In genomic region chr4:56909083-56909981, GRCh38 we compare ENCODE assay signal across 8 cellular contexts. TPM values are rescaled to one million over a fixed set of nuclear protein-coding genes. Genes with fewer than 3 reads are reported as not detected.
DNase-seq lines count a peak whose midpoint lies in the region; ATAC-seq, FAIRE-seq and TF ChIP-seq lines count a peak whose summit lies in the region.

No MANE protein-coding gene starts in this region.

- CTCF ChIA-PET in Caco-2 (lab: Charles Lee): no interaction called here
- CTCF ChIA-PET in GM12878 (lab: Yijun Ruan, JAX): interaction anchor here (0.6 to 1.4 kb wide), 3 partner anchors 8 to 50 kb away, joined by 3 to 4 read pairs (median 3); no protein-coding TSS in a partner anchor

- H3K27me3 ChIP-seq in Caco-2 (replicated peaks; ENCODE audit: control insufficient read depth, insufficient read depth, low read length) (no peaks in the 10 kb centered on the region), SJSA1 (replicated peaks) (no peaks in the 10 kb centered on the region), GM12878 (replicated peaks in 1 of 2; ENCODE audit: control insufficient read depth in 2 of 2, insufficient read depth in 2 of 2, low read length in 1 of 2) (no peaks in the 10 kb centered on the region), hepatocyte (no peaks in the 10 kb centered on the region)

- BruUV-seq in Caco-2 (replicated peaks; lab: Mats Ljungman, UMichigan) (TSS peak; percentile 42), GM12878 (replicated peaks; lab: Mats Ljungman, UMichigan) (TSS peak; percentile 55)

- no peak for TF ChIP-seq CTCF in Caco-2 (IDR thresholded peaks at IDR 0.05; ENCODE audit: insufficient read depth in 1 of 2, low read depth in 1 of 2, low read length in 1 of 2, severe bottlenecking in 1 of 2, unreplicated experiment in 1 of 2)
- no peak for TF ChIP-seq CTCF in GM12878 (IDR thresholded peaks at IDR 0.05 in 2 of 3, conservative IDR thresholded peaks at IDR 0.05 in 1 of 3; ENCODE audit: control insufficient read depth in 2 of 3, extremely low read depth in 1 of 3, insufficient read depth in 1 of 3, low read depth in 3 of 3, low read length in 3 of 3)
- TF ChIP-seq CTCF in hepatocyte (IDR thresholded peaks at IDR 0.05; ENCODE audit: poor library complexity): peak; percentile 4

- H3K9me3 Mint-ChIP-seq in Caco-2 (ENCODE audit: unreplicated experiment): no peaks in the 10 kb centered on the region

- H4K20me1 ChIP-seq in GM12878 (ENCODE audit: control insufficient read depth, insufficient read depth) (no peaks in the 10 kb centered on the region), hepatocyte (ENCODE audit: insufficient read depth, poor library complexity, severe bottlenecking) (peaks cover 44% of the 10 kb centered on the region)

- intact Hi-C loops in Caco-2 (cut with micrococcal nuclease; ENCODE audit: unreplicated experiment): loop anchor here (2.0 to 10.0 kb wide), 2 partner anchors 49 to 475 kb away; partner anchors contain the start of genes PAICS and PPAT
- intact Hi-C loops in GM12878 (cut with micrococcal nuclease; ENCODE audit: unreplicated experiment): loop anchor here (1.0 to 5.0 kb wide), 3 partner anchors 47 to 472 kb away; partner anchors contain the start of genes NOA1, PAICS and PPAT

- H3K79me2 ChIP-seq in GM12878 (ENCODE audit: control insufficient read depth, insufficient read depth, low read length) (peaks cover 54% of the 10 kb centered on the region), hepatocyte (peaks cover 51% of the 10 kb centered on the region)

- no peaks in the 10 kb centered on the region for H3K27me3 Mint-ChIP-seq in Caco-2 (ENCODE audit: insufficient read depth, unreplicated experiment)

- H3K4me3 Mint-ChIP-seq in Caco-2 (ENCODE audit: unreplicated experiment): peak overlapping the region; percentile 92

- H3K4me3 ChIP-seq in Caco-2 (ENCODE audit: low read depth, low read length) (peak overlapping the region; percentile 95), SJSA1 (peak overlapping the region; percentile 97), GM12878 (peak overlapping the region; percentile 91), hepatocyte (peak overlapping the region; percentile 98)

- no peak for FAIRE-seq in GM12878 (lab: Jason Lieb, UNC)

- WGBS in GM12878 (ENCODE audit: insufficient coverage, insufficient replicate concordance, low lambda C conversion rate, missing lambda C conversion rate): 1% methylated on average over 41 of the region's 41 CpGs
- WGBS in hepatocyte (ENCODE audit: low lambda C conversion rate, missing lambda C conversion rate): 1% methylated on average over 39 of the region's 41 CpGs

- TF ChIP-seq POLR2A in GM12878 (IDR thresholded peaks at IDR 0.05; ENCODE audit: low read depth, low read length): no peak

- H3K4me1 ChIP-seq in Caco-2: peaks cover 21% of the 10 kb centered on the region
- peaks cover 19% of the 10 kb centered on the region for H3K4me1 ChIP-seq in SJSA1 (replicated peaks)
- H3K4me1 ChIP-seq in GM12878 (ENCODE audit: control insufficient read depth, insufficient read depth, low read length): peaks cover 10% of the 10 kb centered on the region
- peaks cover 29% of the 10 kb centered on the region for H3K4me1 ChIP-seq in hepatocyte (ENCODE audit: insufficient read depth)

- no peak for TF ChIP-seq EP300 in GM12878 (IDR thresholded peaks at IDR 0.05; ENCODE audit: borderline replicate concordance in 1 of 2, control insufficient read depth in 1 of 2, low read depth in 2 of 2, low read length in 2 of 2)

- H3K27ac ChIP-seq in SJSA1 (peak overlapping the region; percentile 73), GM12878 (ENCODE audit: control insufficient read depth, insufficient read depth) (peak overlapping the region; percentile 92), hepatocyte (peak overlapping the region; percentile 99)

- DNase-seq in Caco-2 (peak in 1 of 2 experiments; percentile 52), SJSA1 (ENCODE audit: low read depth in 1 of 2, low spot score in 2 of 2) (peak; percentile 48 to 57), GM12878 (ENCODE audit: low read depth, low spot score) (no peak), hepatocyte (ENCODE audit: low spot score) (peak; percentile 56), retina (peak; percentile 81), NCI-H128 (lab: John Stamatoyannopoulos, UW; ENCODE audit: unreplicated experiment) (no peak)

- no peaks in the 10 kb centered on the region for H3K9me2 ChIP-seq in hepatocyte (replicated peaks; ENCODE audit: insufficient read depth)

- in situ Hi-C loops in GM12878 (cut with MboI): no loop called here

- H3K9me3 ChIP-seq in Caco-2 (no peaks in the 10 kb centered on the region), SJSA1 (replicated peaks) (no peaks in the 10 kb centered on the region), GM12878 (replicated peaks; ENCODE audit: control insufficient read depth, insufficient read depth, low read length) (no peaks in the 10 kb centered on the region), hepatocyte (ENCODE audit: low read depth) (no peaks in the 10 kb centered on the region)

- RAD21 ChIA-PET in GM12878 (lab: Charles Lee; ENCODE audit: unreplicated experiment): interaction anchor here (0.8 to 5.2 kb wide), 2 partner anchors 14 to 70 kb away, joined by 3 to 43 read pairs; partner anchors contain the start of genes NOA1 and POLR2B

- POLR2A ChIA-PET in Caco-2 (lab: Charles Lee) (interaction anchor here (0.6 to 0.8 kb wide), 2 partner anchors 68 to 1728 kb away, joined by 3 to 4 read pairs; partner anchors contain the start of gene NOA1), GM12878 (lab: Charles Lee) (interaction anchor here (1.0 to 3.1 kb wide), 2 partner anchors 14 to 70 kb away, joined by 3 to 31 read pairs; partner anchors contain the start of genes NOA1 and POLR2B)

- peaks cover 29% of the 10 kb centered on the region for H3K4me1 Mint-ChIP-seq in Caco-2 (ENCODE audit: low read depth, unreplicated experiment)

- H3K36me3 Mint-ChIP-seq in Caco-2 (ENCODE audit: insufficient read depth, unreplicated experiment): peaks cover 33% of the 10 kb centered on the region

- SMC1A ChIA-PET in GM12878 (lab: Charles Lee; ENCODE audit: uncharacterized antibody, unreplicated experiment): interaction anchor here (2.0 kb wide), 1 partner anchor 69 kb away, joined by 18 read pairs; the partner anchor contains the start of genes NOA1 and POLR2B

- peak overlapping the region; percentile 97 for H3K27ac Mint-ChIP-seq in Caco-2 (ENCODE audit: unreplicated experiment)

- peak overlapping the region; percentile 94 for H3K9ac ChIP-seq in GM12878 (ENCODE audit: control insufficient read depth, insufficient read depth, low read length)

- H3K36me3 ChIP-seq in Caco-2 (ENCODE audit: control insufficient read depth, insufficient read depth, low read length) (no peaks in the 10 kb centered on the region; the same call in 1 of the 2 replicates), SJSA1 (peaks cover 43% of the 10 kb centered on the region), GM12878 (ENCODE audit: control insufficient read depth in 2 of 2, insufficient read depth in 2 of 2, low read length in 1 of 2) (no peaks in the 10 kb centered on the region), hepatocyte (replicated peaks; ENCODE audit: insufficient read depth, low read depth) (no peaks in the 10 kb centered on the region)

- ATAC-seq in GM19351 (IDR thresholded peaks at IDR 0.05; ENCODE audit: unreplicated experiment) (peak; percentile 32), HG03439 (IDR thresholded peaks at IDR 0.05; ENCODE audit: unreplicated experiment) (peak; percentile 29), GM12878 (peak; percentile 47)

- H2AFZ ChIP-seq in GM12878 (ENCODE audit: control insufficient read depth, low read depth, low read length) (peak overlapping the region; percentile 73), hepatocyte (peak overlapping the region; percentile 90)

- H3K4me2 ChIP-seq in GM12878 (ENCODE audit: control insufficient read depth, insufficient read depth) (peak overlapping the region; percentile 95), hepatocyte (peak overlapping the region; percentile 84)

- TF ChIP-seq RAD21 in GM12878 (IDR thresholded peaks at IDR 0.05; ENCODE audit: insufficient read depth, low read depth, low read length): no peak

RNA-seq across cellular contexts. Expression of gene REST, which starts 1.6 kb away (rescaled TPM):
- total RNA-seq in Caco-2 (2022): 49.3 and 56.6 TPM in 2 replicates
- 28.9 and 41.8 TPM in 2 replicates for total RNA-seq in SJSA1 (2014; rRNA removed; shearing (Covaris generic))
- 53.9 and 60.0 TPM in 2 replicates for total RNA-seq in GM12878 (2013; cell fraction: nucleolus; rRNA removed)
- 23.9 and 24.7 TPM in 2 replicates for total RNA-seq in GM12878 (2014; rRNA removed)
- 23.3 and 23.8 TPM in 2 replicates for total RNA-seq in GM12878 (2014; rRNA removed; fragmentation: Illumina TruSeq; extraction: Trizol)
- total RNA-seq in GM12878 (2021): 29.5 and 33.5 TPM in 2 replicates
- 4.1 TPM for polyA plus RNA-seq in GM12878 (2011; ENCODE audit: low read depth)
- 17.6 and 24.4 TPM in 2 replicates for polyA plus RNA-seq in GM12878 (2011; rRNA removed)
- 7.8 and 8.1 TPM in 2 replicates for polyA plus RNA-seq in GM12878 (2011; cell fraction: cytosol; rRNA removed)
- 9.6 and 10.3 TPM in 2 replicates for polyA plus RNA-seq in GM12878 (2011; cell fraction: nucleus; rRNA removed)
- 7.9 and 8.6 TPM in 2 replicates for polyA plus RNA-seq in GM12878 (2012)
- polyA plus RNA-seq in GM12878 (2014; fragmentation: Illumina TruSeq; extraction: Trizol): 12.7 and 16.3 TPM in 2 replicates
- 1 to 10 TPM; 3.7 to 8.5 TPM for polyA plus RNA-seq in GM12878 (2014; fragmentation: Nextera tagmentation; extraction: Ambion mirVana)
- 10.9 and 11.7 TPM in 2 replicates for polyA plus RNA-seq in GM12878 (2014; rRNA removed)
- polyA plus RNA-seq in GM12878 (2016; fragmentation: Nextera tagmentation; extraction: Ambion mirVana): 10 to 100 TPM; 33.6 to 36.3 TPM
- polyA minus RNA-seq in GM12878 (2011; rRNA and poly(A)+ RNA removed): 28.3 and 58.6 TPM in 2 replicates
- polyA minus RNA-seq in GM12878 (2011; cell fraction: cytosol; rRNA and poly(A)+ RNA removed): 13.8 and 20.7 TPM in 2 replicates
- 17.0 and 24.7 TPM in 2 replicates for polyA minus RNA-seq in GM12878 (2011; cell fraction: nucleus; rRNA and poly(A)+ RNA removed)
- total RNA-seq in hepatocyte: 47.5 and 50.5 TPM in 2 replicates
- 62.7 and 64.0 TPM in 2 replicates for polyA plus RNA-seq in hepatocyte

Comparison
In these comparisons a context has a peak if more than half of its experiments do, and no peak if none do; other contexts are left out.
1. DNase-seq: peak in SJSA1 (2 of 2), hepatocyte (single experiment) and retina (single experiment); none in GM12878 (single experiment) and NCI-H128 (single experiment).
2. Peak in every context shown above with its lines, with median percentiles within 50 percentile points of each other: H3K4me3 ChIP-seq, ATAC-seq and H3K27ac ChIP-seq.